26 cellular contexts compared by ENCODE assay signal in the genomic region with DNA sequence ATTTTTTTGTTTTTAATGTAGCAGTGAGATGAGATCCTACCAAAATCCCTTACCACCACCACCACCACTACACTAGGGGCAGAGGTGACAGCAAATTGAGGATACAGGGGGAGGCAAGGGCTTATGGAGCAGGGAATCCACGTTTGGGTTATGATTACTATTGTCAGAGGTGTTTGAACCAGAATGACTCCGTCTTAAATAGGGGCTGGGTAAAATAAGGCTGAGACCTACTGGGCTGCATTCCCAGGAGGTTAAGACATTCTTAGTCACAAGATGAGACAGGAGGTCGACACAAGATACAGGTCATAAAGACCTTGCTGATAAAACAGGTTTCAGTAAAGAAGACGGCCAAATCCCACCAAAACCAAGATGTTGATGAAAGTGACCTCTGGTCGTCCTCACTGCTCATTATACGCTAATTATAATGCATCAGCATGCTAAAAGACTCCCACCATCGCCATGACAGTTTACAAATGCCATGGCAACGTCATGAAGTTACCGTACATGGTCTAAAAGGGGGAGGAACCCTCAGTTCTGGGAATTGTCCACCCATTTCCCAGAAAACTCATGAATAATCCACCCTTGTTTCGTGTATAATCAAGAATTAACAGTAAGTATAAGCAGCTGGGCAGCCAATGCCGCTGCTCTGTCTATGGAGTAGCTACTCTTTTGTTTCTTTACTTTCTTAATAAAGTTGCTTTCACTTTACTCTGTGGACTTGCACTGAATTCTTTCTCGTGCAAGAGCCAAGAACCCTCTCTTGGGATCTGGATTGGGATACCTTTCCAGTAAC. TPM values are rescaled to one million over a fixed set of nuclear protein-coding genes. Genes with fewer than 3 reads are reported as not detected.
A peak's percentile ranks its signal among the peaks of the same experiment; 100 is the strongest.
DNase-seq lines count a peak whose midpoint lies in the region; ATAC-seq, FAIRE-seq and TF ChIP-seq lines count a peak whose summit lies in the region.
"Had no signal": no experiment of that assay in that cellular context is flagged by ENCODE, and none has a peak within 500 bp of the region (broad histone marks: within the 10 kb centered on the region; RNA-seq: fewer than 3 reads in every experiment).

No MANE protein-coding gene starts in this region.

- no peak for TF ChIP-seq CTCF in HepG2 (CRISPR knock-in tag; IDR thresholded peaks at IDR 0.05)
- TF ChIP-seq CTCF in right lobe of liver (IDR thresholded peaks at IDR 0.05), result no peak
- TF ChIP-seq CTCF in epithelial cell of esophagus (IDR thresholded peaks at IDR 0.05; ENCODE audit: insufficient read depth, low read depth, low read length, missing control alignments), result no peak

- H3K4me3 ChIP-seq in HepG2 (replicated peaks in 1 of 3; ENCODE audit: insufficient read depth in 1 of 3, low read depth in 2 of 3, low read length in 3 of 3) (peak overlapping the region in 2 of 3 experiments; percentile 15 to 19; a peak in 1 of 6 replicates), right lobe of liver (no peak overlapping the region), epithelial cell of esophagus (ENCODE audit: low read length) (no peak overlapping the region), muscle layer of colon (ENCODE audit: low read depth in 1 of 2, low read length in 2 of 2) (no peak overlapping the region)
- H3K4me3 ChIP-seq: MG63, neural progenitor cell had no signal

- TF ChIP-seq EP300 in HepG2 (IDR thresholded peaks at IDR 0.05; ENCODE audit: low read depth in 2 of 2, low read length in 2 of 2) (no peak), HepG2 (CRISPR knock-in tag; IDR thresholded peaks at IDR 0.05; ENCODE audit: borderline replicate concordance) (no peak)

- H3K9me3 ChIP-seq in HepG2 (ENCODE audit: low read length) (no peaks in the 10 kb centered on the region), right lobe of liver (no peaks in the 10 kb centered on the region), muscle layer of colon (ENCODE audit: low read length) (no peaks in the 10 kb centered on the region)

- POLR2A ChIA-PET in HepG2 (lab: Yijun Ruan, JAX), result no interaction called here

- H3K9ac ChIP-seq in HepG2 (ENCODE audit: insufficient read depth, low read depth, low read length) (no peak overlapping the region), muscle layer of colon (ENCODE audit: low read length) (no peak overlapping the region)
- H3K9ac ChIP-seq: neural progenitor cell had no signal

- CTCF ChIA-PET in HepG2 (lab: Yijun Ruan, JAX; ENCODE audit: low intra/inter-chr PET ratio, low total read pairs), result no interaction called here

- H3K4me2 ChIP-seq in HepG2 (ENCODE audit: low read depth, low read length), result peak overlapping the region; percentile 55
- H3K4me2 ChIP-seq: neural progenitor cell had no signal

- no TSS peak for BruUV-seq in HepG2 (replicated peaks; lab: Mats Ljungman, UMichigan)

- H2AFZ ChIP-seq in HepG2 (ENCODE audit: low read length), result peak overlapping the region; percentile 17
- H2AFZ ChIP-seq: neural progenitor cell had no signal

- H3K4me1 ChIP-seq in HepG2 (ENCODE audit: insufficient read depth, low read length), result peaks cover 21% of the 10 kb centered on the region
- H3K4me1 ChIP-seq in right lobe of liver, result no peaks in the 10 kb centered on the region
- peaks cover 1% of the 10 kb centered on the region for H3K4me1 ChIP-seq in muscle layer of colon (ENCODE audit: insufficient read depth, low read length)
- H3K4me1 ChIP-seq: neural progenitor cell had no signal

- H3K27me3 ChIP-seq in HepG2 (ENCODE audit: control insufficient read depth in 1 of 2, insufficient read depth in 2 of 2, low read length in 2 of 2) (peaks cover 0 to 24% of the 10 kb centered on the region in 2 experiments; a peak in 2 of 5 replicates), right lobe of liver (no peaks in the 10 kb centered on the region), muscle layer of colon (ENCODE audit: control insufficient read depth in 1 of 2, insufficient read depth in 2 of 2, low read length in 2 of 2) (no peaks in the 10 kb centered on the region)

- DNase-seq in HepG2 (ENCODE audit: low spot score) (no peak), right lobe of liver (no peak), epithelial cell of esophagus (ENCODE audit: low read depth) (peak; percentile 13), NCI-H446 treated with DMSO at 0.1 percent for 48 hours (lab: John Stamatoyannopoulos, UW) (no peak), ecto neural progenitor cell (ENCODE audit: low spot score) (no peak)
- DNase-seq: ACHN; activated CD4-positive, alpha-beta T cell treated with anti-CD3 and anti-CD28 coated beads, Interleukin-2, amount 10 ng/mL, durations not matched to agents 24 days and 14 days; activated CD8-positive, alpha-beta memory T cell treated with anti-CD3 and anti-CD28 coated beads, Interleukin-2, amount 10 ng/mL, durations not matched to agents 7 days and 5 days; activated naive CD8-positive, alpha-beta T cell treated with anti-CD3 and anti-CD28 coated beads, Interleukin-2, amount 10 ng/mL, durations not matched to agents 7 days and 5 days; C1 segment of cervical spinal cord; dermis blood vessel endothelial cell; left cardiac atrium; MG63; midbrain; NCI-H1436; NCI-H2171; NCI-H526 treated with DMSO at 0.1 percent for 48 hours; retina; SHP77; stimulated activated CD4-positive, alpha-beta T cell treated with anti-CD3 and anti-CD28 coated beads, Interleukin-12 subunit alpha, Interleukin-12 subunit beta, amount 100 ng/mL, for 4 hours had no signal

- in situ Hi-C loops in HepG2 (cut with HindIII; ENCODE audit: extremely low pct_ligation_motif_present, low pct_unique_long_range_greater_than_20kb), result no loop called here

- intact Hi-C loops in HepG2 (cut with micrococcal nuclease; ENCODE audit: unreplicated experiment) (no loop called here), right lobe of liver (cut with DNase I) (no loop called here)

- TF ChIP-seq POLR2A in HepG2 (IDR thresholded peaks at IDR 0.05; ENCODE audit: insufficient read depth in 1 of 2, low read depth in 2 of 2, low read length in 2 of 2), result no peak
- TF ChIP-seq POLR2A in right lobe of liver (IDR thresholded peaks at IDR 0.05), result no peak

- ATAC-seq in HepG2 (no peak), right lobe of liver (no peak), HG03469 (IDR thresholded peaks at IDR 0.05; ENCODE audit: unreplicated experiment) (no peak), HG03342 (IDR thresholded peaks at IDR 0.05; ENCODE audit: unreplicated experiment) (no peak)
- ATAC-seq: activated CD8-positive, alpha-beta memory T cell treated with anti-CD3 and anti-CD28 coated beads, Interleukin-2, amount 10 ng/mL, durations not matched to agents 7 days and 5 days; activated T-helper 17 cell treated with anti-CD3 and anti-CD28 coated beads, Interleukin-2, amount 50 U/mL, for 72 hours had no signal

- no peaks in the 10 kb centered on the region for H3K79me2 ChIP-seq in HepG2 (ENCODE audit: insufficient read depth, low read length)

- H3K36me3 ChIP-seq in HepG2 (replicated peaks in 1 of 2; ENCODE audit: control insufficient read depth in 1 of 2, insufficient read depth in 2 of 2, low read length in 2 of 2) (no peaks in the 10 kb centered on the region), right lobe of liver (no peaks in the 10 kb centered on the region), muscle layer of colon (ENCODE audit: insufficient read depth, low read length) (no peaks in the 10 kb centered on the region)
- H3K36me3 ChIP-seq: MG63, neural progenitor cell had no signal

- no peak for FAIRE-seq in HepG2 (lab: Jason Lieb, UNC)

- WGBS in HepG2 (ENCODE audit: low lambda C conversion rate), result 13% methylated on average over 12 of the region's 12 CpGs
- 61% methylated on average over 7 of the region's 12 CpGs for WGBS in right lobe of liver (ENCODE audit: insufficient coverage, low coverage, low lambda C conversion rate, missing lambda C conversion rate)

- TF ChIP-seq RAD21 in HepG2 (CRISPR knock-in tag; IDR thresholded peaks at IDR 0.05), result no peak

- no peak overlapping the region for H3K27ac ChIP-seq in HepG2 (ENCODE audit: extremely low read length, insufficient read depth, low read length)
- no peak overlapping the region for H3K27ac ChIP-seq in right lobe of liver
- peak overlapping the region; percentile 17 for H3K27ac ChIP-seq in muscle layer of colon (ENCODE audit: low read depth, low read length)
- H3K27ac ChIP-seq: epithelial cell of prostate, neural progenitor cell had no signal

- no peaks in the 10 kb centered on the region for H4K20me1 ChIP-seq in HepG2 (ENCODE audit: insufficient read depth, low read length)

TF ChIP-seq in HepG2, 621 proteins besides CTCF, POLR2A, EP300 and RAD21:
- no peak for TF ChIP-seq ZNF546 (CRISPR knock-in tag; conservative IDR thresholded peaks at IDR 0.05)
- TF ChIP-seq, protein P1, sequence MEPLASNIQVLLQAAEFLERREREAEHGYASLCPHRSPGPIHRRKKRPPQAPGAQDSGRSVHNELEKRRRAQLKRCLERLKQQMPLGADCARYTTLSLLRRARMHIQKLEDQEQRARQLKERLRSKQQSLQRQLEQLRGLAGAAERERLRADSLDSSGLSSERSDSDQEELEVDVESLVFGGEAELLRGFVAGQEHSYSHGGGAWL (CRISPR knock-in tag; IDR thresholded peaks at IDR 0.05), result no peak
- TF ChIP-seq RFX3 (CRISPR knock-in tag; IDR thresholded peaks at IDR 0.05), result peak; percentile 60; the same call in 1 of the 2 replicates
TF ChIP-seq in HepG2: peak in this region for 1.

RNA-seq across cellular contexts. Expression of a gene that starts 16.6 kb away (rescaled TPM):
- total RNA-seq in HepG2 (2016; rRNA removed; fragmentation: Illumina TruSeq; extraction: Trizol) (13.9 and 16.2 TPM in 2 replicates), right lobe of liver (10 to 100 TPM in 4 of 6 experiments, 1 to 10 TPM in 2; 7.5 to 12.5 (median 10.6) TPM)
- total RNA-seq in HepG2 (2016; cell fraction: cytosol; rRNA removed; fragmentation: Illumina TruSeq; extraction: Trizol; ENCODE audit: low read depth), result 2.1 and 4.7 TPM in 2 replicates
- 15.3 and 15.7 TPM in 2 replicates for total RNA-seq in HepG2 (2016; cell fraction: insoluble cytoplasmic fraction; rRNA removed; fragmentation: Illumina TruSeq; extraction: Trizol)
- total RNA-seq in HepG2 (2016; cell fraction: membrane; rRNA removed; fragmentation: Illumina TruSeq; extraction: Trizol), result 6.4 and 7.1 TPM in 2 replicates
- total RNA-seq in HepG2 (2016; cell fraction: nucleus; rRNA removed; fragmentation: Illumina TruSeq; extraction: Trizol), result 15.0 and 16.0 TPM in 2 replicates
- 10.0 and 11.4 TPM in 2 replicates for polyA plus RNA-seq in HepG2 (2011; rRNA removed)
- 3.6 and 4.8 TPM in 2 replicates for polyA plus RNA-seq in HepG2 (2011; cell fraction: cytosol; rRNA removed)
- polyA plus RNA-seq in HepG2 (2011; cell fraction: nucleus; rRNA removed), result 34.2 and 41.9 TPM in 2 replicates
- polyA plus RNA-seq in HepG2 (2012), result 10.3 and 12.9 TPM in 2 replicates
- 0.71 and 0.82 TPM in 2 replicates for polyA plus RNA-seq in HepG2 (2016; cell fraction: cytosol; fragmentation: Illumina TruSeq; extraction: Trizol; ENCODE audit: low read depth)
- polyA plus RNA-seq in HepG2 (2016; cell fraction: insoluble cytoplasmic fraction; fragmentation: Illumina TruSeq; extraction: Trizol; ENCODE audit: low read depth), result 14.1 and 15.2 TPM in 2 replicates
- 2.0 and 2.4 TPM in 2 replicates for polyA plus RNA-seq in HepG2 (2016; cell fraction: membrane; fragmentation: Illumina TruSeq; extraction: Trizol; ENCODE audit: low read depth)
- 28.5 and 29.3 TPM in 2 replicates for polyA plus RNA-seq in HepG2 (2016; cell fraction: nucleus; fragmentation: Illumina TruSeq; extraction: Trizol; ENCODE audit: insufficient read depth, low read depth)
- 5.5 and 7.3 TPM in 2 replicates for polyA minus RNA-seq in HepG2 (2011; rRNA and poly(A)+ RNA removed; ENCODE audit: low replicate concordance)
- 4.3 and 5.8 TPM in 2 replicates for polyA minus RNA-seq in HepG2 (2011; cell fraction: cytosol; rRNA and poly(A)+ RNA removed)
- polyA minus RNA-seq in HepG2 (2011; cell fraction: nucleus; rRNA and poly(A)+ RNA removed), result 21.1 and 23.1 TPM in 2 replicates

Comparison
In these comparisons a context has a peak if more than half of its experiments do, and no peak if none do; other contexts are left out.
1. H3K4me3 ChIP-seq: peak in HepG2 (2 of 3); none in right lobe of liver (0 of 3), epithelial cell of esophagus (single experiment) and muscle layer of colon (0 of 2).